Comparison of ENCODE assay signal across 1 cellular context in genomic region chr3:166291510-166291909, GRCh38.
A peak's percentile ranks its signal among the peaks of the same experiment; 100 is the strongest.
TF ChIP-seq lines count a peak whose summit lies in the region.

No MANE protein-coding gene starts in this region.

TF ChIP-seq in GM23338, 12 proteins besides CTCF, POLR2A, EP300 and RAD21:
- no peak for TF ChIP-seq EZH2phosphoT487 (IDR thresholded peaks at IDR 0.05; ENCODE audit: unreplicated experiment)
- TF ChIP-seq ZNF462 (CRISPR knock-in tag; IDR thresholded peaks at IDR 0.05), result 0 out of 2 replicates have a peak, but pooled peaks have one; percentile 5
- no peak for TF ChIP-seq ETS1 (IDR thresholded peaks at IDR 0.05)
